ENCODE assay signal across 8 cellular contexts in genomic region chr14:92690171-92691011, GRCh38. TPM values are rescaled to one million over a fixed set of nuclear protein-coding genes. Genes with fewer than 3 reads are reported as not detected.
A peak's percentile ranks its signal among the peaks of the same experiment; 100 is the strongest.
DNase-seq lines count a peak whose midpoint lies in the region; ATAC-seq, FAIRE-seq and TF ChIP-seq lines count a peak whose summit lies in the region.

No MANE protein-coding gene starts in this region.

- H3K27me3 ChIP-seq in bronchial epithelial cell (ENCODE audit: control insufficient read depth, insufficient read depth, low read length) (no peaks in the 10 kb centered on the region), tibial artery (no peaks in the 10 kb centered on the region)

- DNase-seq in AG09309 (ENCODE audit: low read depth) = no peak
- DNase-seq in GM12892 (ENCODE audit: insufficient read length) = no peak
- peak; percentile 38 for DNase-seq in NCI-H345 treated with DMSO at 0.1 percent for 48 hours (lab: John Stamatoyannopoulos, UW; ENCODE audit: unreplicated experiment)
- peak; percentile 64 for DNase-seq in bronchial epithelial cell (ENCODE audit: low read depth)
- DNase-seq in nephron progenitor cell = peak; percentile 36
- no peak for DNase-seq in tibial artery

- no peak overlapping the region for H3K27ac ChIP-seq in tibial artery

- peak; percentile 12; the same call in 1 of the 2 replicates for TF ChIP-seq POLR2A in GM12892 (IDR thresholded peaks at IDR 0.05; ENCODE audit: low read depth, low read length)

- H3K9me3 ChIP-seq in tibial artery = no peaks in the 10 kb centered on the region

- peaks cover 13% of the 10 kb centered on the region for H3K4me1 Mint-ChIP-seq in nephron progenitor cell

- ATAC-seq in GM21528 (IDR thresholded peaks at IDR 0.05; ENCODE audit: low FRiP score, unreplicated experiment) = no peak
- ATAC-seq in GM21390 (IDR thresholded peaks at IDR 0.05; ENCODE audit: unreplicated experiment) = no peak

- H3K4me3 Mint-ChIP-seq in nephron progenitor cell = no peak overlapping the region

- H3K4me3 ChIP-seq in AG09309 (ENCODE audit: control insufficient read depth, low read depth, low read length) (no peak overlapping the region), bronchial epithelial cell (ENCODE audit: low read depth, low read length) (no peak overlapping the region), tibial artery (no peak overlapping the region)

- H3K9me3 Mint-ChIP-seq in nephron progenitor cell = no peaks in the 10 kb centered on the region

- FAIRE-seq in GM12892 (lab: Jason Lieb, UNC) = peak; percentile 72
- FAIRE-seq in bronchial epithelial cell (lab: Jason Lieb, UNC) = peak; percentile 80

- intact Hi-C loops in tibial artery (cut with DNase I; ENCODE audit: low total_unique reads) = no loop called here

- H3K36me3 Mint-ChIP-seq in nephron progenitor cell (ENCODE audit: low read depth) = no peaks in the 10 kb centered on the region

- H3K27ac Mint-ChIP-seq in nephron progenitor cell = no peak overlapping the region

- H3K36me3 ChIP-seq in bronchial epithelial cell (ENCODE audit: control insufficient read depth, insufficient read depth, low read length) (no peaks in the 10 kb centered on the region), tibial artery (peaks cover 0 to 6% (median 3%) of the 10 kb centered on the region in 3 donors)

- H3K4me1 ChIP-seq in tibial artery = peaks cover 0 to 27% (median 24%) of the 10 kb centered on the region in 4 donors

- TF ChIP-seq CTCF in AG09309 (IDR thresholded peaks at IDR 0.05; ENCODE audit: control insufficient read depth, insufficient read depth, low read depth, low read length, missing control alignments) (peak; percentile 61), bronchial epithelial cell (IDR thresholded peaks at IDR 0.05; ENCODE audit: insufficient read depth, low read length, severe bottlenecking) (peak; percentile 83), nephron progenitor cell (IDR thresholded peaks at IDR 0.05) (peak; percentile 46), tibial artery (IDR thresholded peaks at IDR 0.05) (peak in 1 of 2 experiments; percentile 23)

- H3K27me3 Mint-ChIP-seq in nephron progenitor cell (ENCODE audit: low read depth, poor library complexity) = peaks cover 69% of the 10 kb centered on the region

RNA-seq across cellular contexts. Expression of gene LGMN, which starts 58.0 kb away (rescaled TPM):
- 265 TPM for polyA plus RNA-seq in GM12892 (2012; ENCODE audit: missing spikeins)
- 34.0 and 59.3 TPM in 2 replicates for total RNA-seq in bronchial epithelial cell

Comparison
In these comparisons a context has a peak if more than half of its experiments do, and no peak if none do; other contexts are left out.
1. DNase-seq: peak in NCI-H345 treated with DMSO at 0.1 percent for 48 hours (single experiment), bronchial epithelial cell (single experiment) and nephron progenitor cell (single experiment); none in AG09309 (single experiment), GM12892 (single experiment) and tibial artery (0 of 2).